27 cellular contexts compared by ENCODE assay signal in genomic region chr2:60271096-60271495, GRCh38.
"Had no signal": no experiment of that assay in that cellular context is flagged by ENCODE, and none has a peak within 500 bp of the region (broad histone marks: within the 10 kb centered on the region; RNA-seq: fewer than 3 reads in every experiment).

No MANE protein-coding gene starts in this region.

- DNase-seq: activated effector memory CD4-positive, alpha-beta T cell treated with anti-CD3 and anti-CD28 coated beads, Interleukin-2, amount 50 U/mL, for 16 hours; activated effector memory CD4-positive, alpha-beta T cell treated with Interleukin-2 at 50 U/mL for 16 hours; activated gamma-delta T cell; activated gamma-delta T cell treated with Interleukin-2 at 50 U/mL for 16 hours; activated naive CD4-positive, alpha-beta T cell; activated naive CD4-positive, alpha-beta T cell treated with anti-CD3 and anti-CD28 coated beads for 36 hours; activated naive CD4-positive, alpha-beta T cell treated with anti-CD3 and anti-CD28 coated beads, Interleukin-2, amount 10 ng/mL, durations not matched to agents 7 days and 5 days; activated naive CD4-positive, alpha-beta T cell treated with anti-CD3 and anti-CD28 coated beads, Interleukin-2, amount 50 U/mL, for 16 hours; activated naive CD4-positive, alpha-beta T cell treated with Interleukin-2 at 50 U/mL for 16 hours; activated naive CD8-positive, alpha-beta T cell treated with anti-CD3 and anti-CD28 coated beads for 36 hours; activated naive CD8-positive, alpha-beta T cell treated with anti-CD3 and anti-CD28 coated beads, Interleukin-2, amount 10 ng/mL, durations not matched to agents 7 days and 5 days; activated naive CD8-positive, alpha-beta T cell treated with anti-CD3 and anti-CD28 coated beads, Interleukin-2, amount 50 U/mL, for 24 hours; activated T-cell treated with anti-CD3 and anti-CD28 coated beads, Interleukin-2, amount 50 U/mL, for 24 hours; activated T-cell treated with anti-CD3 and anti-CD28 coated beads, Interleukin-2, amount 50 U/mL, for 4 hours; activated T-cell treated with anti-CD3 and anti-CD28 coated beads, Interleukin-2, amount 50 U/mL, for 48 hours; activated T-cell treated with anti-CD3 and anti-CD28 coated beads, Interleukin-2, amount 50 U/mL, for 72 hours; adrenal gland; amniotic stem cell; amygdala; anterior cingulate cortex; aorta; body of pancreas; brain microvascular endothelial cell; central memory CD4-positive, alpha-beta T cell; cerebellar nuclear complex had no signal

- ATAC-seq: activated naive CD4-positive, alpha-beta T cell treated with anti-CD3 and anti-CD28 coated beads, Interleukin-2, amount 50 U/mL, for 72 hours; activated naive CD8-positive, alpha-beta T cell treated with anti-CD3 and anti-CD28 coated beads, Interleukin-2, amount 50 U/mL, for 24 hours; activated T-cell treated with anti-CD3 and anti-CD28 coated beads, Interleukin-2, amount 50 U/mL, for 4 hours; activated T-cell treated with anti-CD3 and anti-CD28 coated beads, Interleukin-2, amount 50 U/mL, for 72 hours; activated T-helper 17 cell treated with anti-CD3 and anti-CD28 coated beads, Interleukin-2, amount 50 U/mL, for 72 hours; body of pancreas had no signal
